Comparison of ENCODE assay signal across 12 cellular contexts in genomic region chr1:93584238-93585003, GRCh38.
DNase-seq lines count a peak whose midpoint lies in the region; ATAC-seq and TF ChIP-seq lines count a peak whose summit lies in the region.
"Had no signal": no experiment of that assay in that cellular context is flagged by ENCODE, and none has a peak within 500 bp of the region (broad histone marks: within the 10 kb centered on the region; RNA-seq: fewer than 3 reads in every experiment).

No MANE protein-coding gene starts in this region.

- no peak overlapping the region for H3K4me3 Mint-ChIP-seq in nephron

- peaks cover 46% of the 10 kb centered on the region for H3K4me1 Mint-ChIP-seq in nephron

- peaks cover 3% of the 10 kb centered on the region for H3K27me3 Mint-ChIP-seq in nephron (ENCODE audit: low read depth)

- peak; percentile 39 for DNase-seq in fibroblast of the aortic adventitia (ENCODE audit: low read depth)
- DNase-seq in upper lobe of right lung: no peak
- no peak for DNase-seq in T-helper 9 cell
- DNase-seq in retina: no peak
- no peak for DNase-seq in 8988T
- DNase-seq: activated CD4-positive, CD25-positive, alpha-beta regulatory T cell; activated gamma-delta T cell treated with Interleukin-2 at 50 U/mL for 16 hours; NCI-H1105 treated with DMSO at 0.1 percent for 48 hours; stimulated activated naive CD4-positive, alpha-beta T cell had no signal

- H3K4me3 ChIP-seq in fibroblast of the aortic adventitia (ENCODE audit: low read depth, low read length): no peak overlapping the region
- H3K4me3 ChIP-seq in upper lobe of right lung: peak overlapping the region; percentile 32

- no peaks in the 10 kb centered on the region for H3K27me3 ChIP-seq in upper lobe of right lung

- peaks cover 24% of the 10 kb centered on the region for H3K4me1 ChIP-seq in upper lobe of right lung

- intact Hi-C loops in upper lobe of right lung (cut with DNase I): no loop called here

- 0 out of 2 replicates have a peak, but pooled peaks have one; percentile 19 for TF ChIP-seq CTCF in VCaP (conservative IDR thresholded peaks at IDR 0.05)
- peak; percentile 39 for TF ChIP-seq CTCF in fibroblast of the aortic adventitia (IDR thresholded peaks at IDR 0.05; ENCODE audit: insufficient read depth, low read length)
- TF ChIP-seq CTCF in nephron (IDR thresholded peaks at IDR 0.05; ENCODE audit: unreplicated experiment in 3 of 3): no peak
- no peak for TF ChIP-seq CTCF in upper lobe of right lung (IDR thresholded peaks at IDR 0.05)

- no peaks in the 10 kb centered on the region for H3K9me3 ChIP-seq in upper lobe of right lung

- ATAC-seq in upper lobe of right lung: peak; percentile 27
- ATAC-seq in GM19455 (IDR thresholded peaks at IDR 0.05; ENCODE audit: unreplicated experiment): no peak

- peaks cover 35% of the 10 kb centered on the region for H3K36me3 Mint-ChIP-seq in nephron (ENCODE audit: low read depth)

- H3K9me3 Mint-ChIP-seq in nephron: no peaks in the 10 kb centered on the region

- peak overlapping the region; percentile 49 to 84 (median 72) for H3K27ac Mint-ChIP-seq in nephron

- H3K36me3 ChIP-seq in upper lobe of right lung: peaks cover 61% of the 10 kb centered on the region

- H3K27ac ChIP-seq in VCaP (peak overlapping the region; percentile 99), upper lobe of right lung (peak overlapping the region; percentile 76)

Comparison
In these comparisons a context has a peak if more than half of its experiments do, and no peak if none do; other contexts are left out.
1. CTCF ChIP-seq: peak in VCaP (single experiment) and fibroblast of the aortic adventitia (single experiment); none in nephron (0 of 3) and upper lobe of right lung (single experiment).